ENCODE assay signal across 8 cellular contexts in the genomic region with DNA sequence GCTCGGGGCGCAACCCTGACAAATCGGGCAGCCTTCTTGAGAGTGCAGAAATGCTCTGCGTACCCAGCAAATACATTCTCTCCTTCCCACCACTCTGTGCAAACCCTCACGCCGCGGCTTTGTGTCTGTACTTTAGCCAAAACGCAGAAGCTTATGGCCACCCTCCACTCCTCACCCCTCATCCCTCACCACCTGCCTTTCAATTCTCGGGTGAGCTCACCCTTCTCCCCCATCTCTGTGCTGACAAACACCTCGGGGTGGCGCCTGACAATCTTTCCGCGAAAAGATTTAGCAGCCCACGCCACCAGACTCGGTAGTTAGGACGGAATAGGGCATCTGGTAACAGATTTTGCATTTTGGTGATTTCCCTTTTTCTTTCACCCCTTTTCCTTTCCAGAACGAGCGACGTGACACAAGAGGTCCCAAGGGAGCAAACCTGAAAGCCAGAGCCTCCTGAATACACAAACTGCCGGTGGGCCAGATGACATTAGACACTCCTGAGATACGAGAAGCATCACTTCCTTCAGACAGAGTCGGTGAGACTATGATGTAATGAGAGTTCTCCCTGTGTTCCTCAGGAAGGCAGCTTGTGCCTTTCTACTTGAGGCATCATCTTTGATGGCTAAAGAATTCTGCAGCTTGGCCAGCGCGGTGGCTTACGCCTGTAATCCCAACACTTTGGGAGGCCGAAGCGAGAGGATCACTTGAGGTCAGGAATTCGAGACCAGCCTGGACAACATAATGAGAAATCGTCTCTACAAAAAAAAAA. TPM values are rescaled to one million over a fixed set of nuclear protein-coding genes. Genes with fewer than 3 reads are reported as not detected.
DNase-seq lines count a peak whose midpoint lies in the region; ATAC-seq and TF ChIP-seq lines count a peak whose summit lies in the region.

No MANE protein-coding gene starts in this region.

- H3K9ac ChIP-seq in KMS-11: peak overlapping the region; percentile 87

- peaks cover 40% of the 10 kb centered on the region for H3K4me1 Mint-ChIP-seq in activated B cell treated with CpG ODN at 0.5 μM for 24 hours

- H3K9me3 Mint-ChIP-seq in activated B cell treated with CpG ODN at 0.5 μM for 24 hours: no peaks in the 10 kb centered on the region

- no peaks in the 10 kb centered on the region for H3K27me3 ChIP-seq in KMS-11 (ENCODE audit: insufficient read depth, low read depth)
- no peaks in the 10 kb centered on the region for H3K27me3 ChIP-seq in left lung

- H3K27ac ChIP-seq in KMS-11 (peak overlapping the region; percentile 85), left lung (peak overlapping the region; percentile 77 to 84)

- peak overlapping the region; percentile 98 for H3K4me3 Mint-ChIP-seq in activated B cell treated with CpG ODN at 0.5 μM for 24 hours

- POLR2A ChIA-PET in activated B cell treated with CpG ODN at 0.5 μM for 24 hours (lab: Charles Lee): interaction anchor here (0.6 to 3.9 kb wide), 12 partner anchors 8 to 1829 kb away, joined by 3 to 34 read pairs (median 3); partner anchors contain the start of genes KLLN, MINPP1, PTEN and RNLS

- peaks cover 6% of the 10 kb centered on the region; the same call in 1 of the 2 replicates for H4K20me1 ChIP-seq in KMS-11 (ENCODE audit: insufficient read depth)

- intact Hi-C loops in activated B cell treated with CpG ODN at 0.5 μM for 24 hours (cut with micrococcal nuclease): loop anchor here (1.0 to 2.0 kb wide), 5 partner anchors 36 to 848 kb away; no protein-coding TSS in a partner anchor
- intact Hi-C loops in left lung (cut with DNase I): no loop called here

- no peaks in the 10 kb centered on the region for H3K9me3 ChIP-seq in left lung

- H3K4me2 ChIP-seq in KMS-11: peak overlapping the region; percentile 90

- ATAC-seq in GM21717 (IDR thresholded peaks at IDR 0.05; ENCODE audit: unreplicated experiment) (peak; percentile 49), activated B cell treated with CpG ODN at 0.5 μM for 24 hours (ENCODE audit: low read depth) (peak; percentile 57), left lung (peak; percentile 65)

- H3K36me3 ChIP-seq in KMS-11 (ENCODE audit: insufficient read depth): no peaks in the 10 kb centered on the region
- peaks cover 0 to 6% of the 10 kb centered on the region in 2 donors for H3K36me3 ChIP-seq in left lung

- H3K79me2 ChIP-seq in KMS-11 (ENCODE audit: insufficient read depth, low read depth): peaks cover 44% of the 10 kb centered on the region

- peak overlapping the region; percentile 86 for H2AFZ ChIP-seq in KMS-11 (ENCODE audit: low read depth)

- peak overlapping the region; percentile 96 for H3K27ac Mint-ChIP-seq in activated B cell treated with CpG ODN at 0.5 μM for 24 hours

- H3K4me1 ChIP-seq in KMS-11 (ENCODE audit: low read depth, poor library complexity, severe bottlenecking) (peaks cover 35% of the 10 kb centered on the region), left lung (peaks cover 6 to 33% of the 10 kb centered on the region in 2 donors)

- H3K4me3 ChIP-seq in KMS-11 (IDR thresholded peaks at IDR 0.05; ENCODE audit: insufficient read depth, low read depth, low read length) (no peak overlapping the region), left lung (peak overlapping the region; percentile 54 to 66)

- H3K27me3 Mint-ChIP-seq in activated B cell treated with CpG ODN at 0.5 μM for 24 hours: no peaks in the 10 kb centered on the region

- DNase-seq in G401 (ENCODE audit: low spot score) (peak; percentile 76), activated B cell treated with CpG ODN at 0.5 μM for 24 hours (no peak), left lung (peak in 1 of 2 donors; percentile 54), GM19238 (ENCODE audit: insufficient read length, low spot score) (no peak)
- peak; percentile 67 for DNase-seq in central memory CD4-positive, alpha-beta T cell
- peak; percentile 74 for DNase-seq in stimulated activated CD4-positive, alpha-beta T cell treated with anti-CD3 and anti-CD28 coated beads, Interleukin-4, amount 100 ng/mL, for 24 hours

- CTCF ChIA-PET in activated B cell treated with CpG ODN at 0.5 μM for 24 hours (lab: Charles Lee): interaction anchor here (1.9 to 2.1 kb wide), 2 partner anchors 9 to 44 kb away, joined by 6 read pairs; partner anchors contain the start of genes KLLN and PTEN

- in situ Hi-C loops in G401 (cut with HindIII; ENCODE audit: low sequenced_read_pairs): no loop called here

- H3K36me3 Mint-ChIP-seq in activated B cell treated with CpG ODN at 0.5 μM for 24 hours (ENCODE audit: low read depth): peaks cover 14% of the 10 kb centered on the region

- TF ChIP-seq CTCF in KMS-11 (conservative IDR thresholded peaks at IDR 0.05; ENCODE audit: low read depth, low read length) (no peak; the same call in 1 of the 2 replicates), activated B cell treated with CpG ODN at 0.5 μM for 24 hours (IDR thresholded peaks at IDR 0.05) (no peak), left lung (IDR thresholded peaks at IDR 0.05) (no peak)

RNA-seq across cellular contexts. Expression of gene ATAD1, which starts 0.7 kb away (rescaled TPM):
- 25.2 and 37.9 TPM in 2 replicates for total RNA-seq in G401 (2014; rRNA removed; shearing (Covaris generic))
- total RNA-seq in activated B cell treated with CpG ODN at 0.5 μM for 24 hours (34.7 and 42.6 TPM in 2 replicates), left lung (10 to 100 TPM; 49.2 to 49.7 TPM)

RNA-seq across cellular contexts. Expression of gene KLLN, which starts 44.6 kb away (rescaled TPM):
- total RNA-seq in G401 (2014; rRNA removed; shearing (Covaris generic)): 0.75 TPM in 1 of 2 replicates, not detected in the other
- total RNA-seq in activated B cell treated with CpG ODN at 0.5 μM for 24 hours (2.4 and 2.6 TPM in 2 replicates), left lung (under 1 TPM; 0.58 to 0.65 TPM)

RNA-seq across cellular contexts. Expression of gene PTEN, which starts 44.7 kb away (rescaled TPM):
- 19.6 and 24.5 TPM in 2 replicates for total RNA-seq in G401 (2014; rRNA removed; shearing (Covaris generic))
- 172 and 227 TPM in 2 replicates for total RNA-seq in activated B cell treated with CpG ODN at 0.5 μM for 24 hours
- total RNA-seq in left lung: 100 to 1,000 TPM in 1 of 2 donors, 10 to 100 TPM in 1; 97.1 to 118 TPM

Comparison
In these comparisons a context has a peak if more than half of its experiments do, and no peak if none do; other contexts are left out.
1. DNase-seq: peak in G401 (single experiment), central memory CD4-positive, alpha-beta T cell (single experiment) and stimulated activated CD4-positive, alpha-beta T cell treated with anti-CD3 and anti-CD28 coated beads, Interleukin-4, amount 100 ng/mL, for 24 hours (single experiment); none in activated B cell treated with CpG ODN at 0.5 μM for 24 hours (single experiment) and GM19238 (single experiment).
2. Peak in every context shown above with its lines, with median percentiles within 50 percentile points of each other: ATAC-seq.